ENCODE assay signal across 21 cellular contexts in genomic region chr22:39238561-39238960, GRCh38. TPM values are rescaled to one million over a fixed set of nuclear protein-coding genes. Genes with fewer than 3 reads are reported as not detected.
DNase-seq lines count a peak whose midpoint lies in the region; ATAC-seq, FAIRE-seq and TF ChIP-seq lines count a peak whose summit lies in the region.
"Had no signal": no experiment of that assay in that cellular context is flagged by ENCODE, and none has a peak within 500 bp of the region (broad histone marks: within the 10 kb centered on the region; RNA-seq: fewer than 3 reads in every experiment).

No MANE protein-coding gene starts in this region.

- H3K23ac ChIP-seq in H1 (ENCODE audit: insufficient read length), result no peak overlapping the region

- no peaks in the 10 kb centered on the region for H3K79me2 ChIP-seq in H1 (ENCODE audit: control insufficient read depth in 1 of 2, insufficient read depth in 2 of 2, low read length in 2 of 2)

- TF ChIP-seq EP300 in H1 (IDR thresholded peaks at IDR 0.05; ENCODE audit: borderline replicate concordance in 1 of 2, low read depth in 2 of 2, low read length in 2 of 2), result no peak

- H2BK120ac ChIP-seq in H1 (replicated peaks; ENCODE audit: low read depth, low read length), result no peak overlapping the region

- no peak overlapping the region for H2BK20ac ChIP-seq in H1 (ENCODE audit: low read length)

- H2BK15ac ChIP-seq in H1 (ENCODE audit: low read length), result no peak overlapping the region

- FAIRE-seq in H1 (lab: Jason Lieb, UNC), result no peak
- no peak for FAIRE-seq in small intestine (lab: Jason Lieb, UNC)
- FAIRE-seq: GM18507 had no signal

- no peak overlapping the region; the same call in 1 of the 2 replicates for H4K8ac ChIP-seq in H1 (ENCODE audit: extremely low read depth, insufficient read depth, low read length)

- H3K4me3 ChIP-seq in Caco-2 (ENCODE audit: low read depth, low read length) (no peak overlapping the region), H1 (ENCODE audit: extremely low read depth in 1 of 4, insufficient read depth in 2 of 4, low read depth in 3 of 4, low read length in 4 of 4) (no peak overlapping the region), gastrocnemius medialis (no peak overlapping the region), SJCRH30 (no peak overlapping the region), small intestine (ENCODE audit: low read depth in 1 of 2, low read length in 2 of 2) (no peak overlapping the region)
- H3K4me3 ChIP-seq: uterus had no signal

- DNase-seq in Caco-2, result no peak
- DNase-seq in H1 (ENCODE audit: low read depth in 1 of 2, low spot score in 2 of 2), result no peak
- DNase-seq in gastrocnemius medialis, result no peak
- no peak for DNase-seq in globus pallidus (ENCODE audit: low spot score)
- DNase-seq in SJCRH30, result no peak
- DNase-seq in small intestine, result no peak
- DNase-seq: activated CD4-positive, alpha-beta T cell treated with anti-CD3 and anti-CD28 coated beads for 4 hours; activated naive CD4-positive, alpha-beta T cell treated with anti-CD3 and anti-CD28 coated beads, Interleukin-2, amount 50 U/mL, for 16 hours; activated T-cell treated with anti-CD3 and anti-CD28 coated beads, Interleukin-2, amount 50 U/mL, for 48 hours; IMR-90; NCI-H2029 treated with DMSO at 0.1 percent for 48 hours; NCI-H226; stimulated activated CD4-positive, alpha-beta T cell treated with anti-CD3 and anti-CD28 coated beads, Interleukin-2, amount 100 ng/mL, for 48 hours; stimulated activated naive CD8-positive, alpha-beta T cell treated with anti-CD3 and anti-CD28 coated beads, Interleukin-15, Interleukin-2, amounts not matched to agents 100 U/mL and 50 U/mL, for 24 hours; uterus had no signal

- peaks cover 24% of the 10 kb centered on the region for H3K4me1 Mint-ChIP-seq in Caco-2 (ENCODE audit: low read depth, unreplicated experiment)

- intact Hi-C loops in Caco-2 (cut with micrococcal nuclease; ENCODE audit: unreplicated experiment) (no loop called here), gastrocnemius medialis (cut with DNase I; ENCODE audit: low total_unique reads) (loop anchor here (5.0 to 10.0 kb wide), 3 partner anchors 366 to 536 kb away; partner anchors contain the start of genes CBX6, JOSD1 and SUN2)

- H2BK5ac ChIP-seq in H1 (ENCODE audit: low read depth, low read length), result no peak overlapping the region

- no peak overlapping the region for H3K18ac ChIP-seq in H1 (ENCODE audit: extremely low read depth, low read length)

- H3K4me2 ChIP-seq in H1 (ENCODE audit: insufficient read depth in 1 of 2, low read depth in 2 of 2, low read length in 2 of 2), result no peak overlapping the region

- H3K4me1 ChIP-seq in Caco-2 (peaks cover 20% of the 10 kb centered on the region), H1 (replicated peaks in 1 of 4; ENCODE audit: control insufficient read depth in 3 of 4, insufficient read depth in 4 of 4, low read length in 3 of 4) (peaks cover 4 to 35% (median 29%) of the 10 kb centered on the region in 4 experiments), gastrocnemius medialis (peaks cover 70 to 82% of the 10 kb centered on the region in 2 donors), SJCRH30 (peaks cover 33% of the 10 kb centered on the region), small intestine (ENCODE audit: control insufficient read depth in 2 of 2, insufficient read depth in 1 of 2, low read depth in 1 of 2, low read length in 1 of 2) (peaks cover 2 to 3% of the 10 kb centered on the region in 2 donors)

- POLR2A ChIA-PET in Caco-2 (lab: Charles Lee) (no interaction called here), H1 (lab: Charles Lee; ENCODE audit: partially characterized antibody) (interaction anchor here (0.9 to 8.5 kb wide), 5 partner anchors 9 to 79 kb away, joined by 3 to 89 read pairs (median 3); partner anchors contain the start of gene RPL3)

- in situ Hi-C loops in gastrocnemius medialis (cut with MboI; ENCODE audit: low sequenced_read_pairs in 4 of 4), result loop anchor here in 1 of 4 donors (5.0 kb wide), 1 partner anchor 79 kb away; the partner anchor contains the start of gene RPL3

- no peaks in the 10 kb centered on the region for H3K27me3 ChIP-seq in Caco-2 (replicated peaks; ENCODE audit: control insufficient read depth, insufficient read depth, low read length)
- peaks cover 5 to 37% (median 28%) of the 10 kb centered on the region in 4 experiments; a peak in 6 of 7 replicates for H3K27me3 ChIP-seq in H1 (replicated peaks in 1 of 4; ENCODE audit: control insufficient read depth in 3 of 4, extremely low read depth in 1 of 4, insufficient read depth in 3 of 4, low read length in 3 of 4)
- no peaks in the 10 kb centered on the region for H3K27me3 ChIP-seq in gastrocnemius medialis
- peaks cover 59% of the 10 kb centered on the region for H3K27me3 ChIP-seq in SJCRH30
- peaks cover 10 to 11% of the 10 kb centered on the region in 2 donors for H3K27me3 ChIP-seq in small intestine (ENCODE audit: control insufficient read depth in 2 of 2, insufficient read depth in 2 of 2, low read length in 2 of 2)
- H3K27me3 ChIP-seq: uterus had no signal

- H4K5ac ChIP-seq in H1 (ENCODE audit: insufficient read length, low read depth, low read length), result no peak overlapping the region

- H3K36me3 ChIP-seq in Caco-2 (ENCODE audit: control insufficient read depth, insufficient read depth, low read length) (no peaks in the 10 kb centered on the region), H1 (ENCODE audit: control insufficient read depth in 2 of 4, insufficient read depth in 4 of 4, low read length in 3 of 4) (no peaks in the 10 kb centered on the region; a peak in 1 of 8 replicates), gastrocnemius medialis (no peaks in the 10 kb centered on the region), SJCRH30 (no peaks in the 10 kb centered on the region), small intestine (ENCODE audit: control insufficient read depth in 2 of 2, insufficient read depth in 2 of 2, low read length in 2 of 2) (no peaks in the 10 kb centered on the region)
- H3K36me3 ChIP-seq: uterus had no signal

- H3K56ac ChIP-seq in H1 (replicated peaks; ENCODE audit: insufficient read length, low read depth, low read length), result no peak overlapping the region

- CTCF ChIA-PET in Caco-2 (lab: Charles Lee) (no interaction called here), H1 (lab: Charles Lee; ENCODE audit: partially characterized antibody) (interaction anchor here (0.6 to 1.8 kb wide), 6 partner anchors 23 to 79 kb away, joined by 3 to 6 read pairs (median 3); no protein-coding TSS in a partner anchor)

- WGBS in H1 (ENCODE audit: extremely low coverage in 1 of 2, insufficient coverage in 1 of 2, insufficient read length in 1 of 2, insufficient replicate concordance in 2 of 2, low coverage in 1 of 2, low lambda C conversion rate in 2 of 2, missing lambda C conversion rate in 1 of 2), 2 experiments, result 86% methylated on average over 8 of the region's 8 CpGs; no CpG with 5 or more reads in 1 of the 2 experiments
- 38 to 70% (median 54%) methylated on average over 8 of the region's 8 CpGs for WGBS in small intestine, 3 donors

- no peaks in the 10 kb centered on the region for H3K9me3 ChIP-seq in Caco-2
- no peaks in the 10 kb centered on the region for H3K9me3 ChIP-seq in H1 (ENCODE audit: insufficient read depth in 2 of 2, low read depth in 1 of 2, low read length in 1 of 2)
- H3K9me3 ChIP-seq in gastrocnemius medialis, result no peaks in the 10 kb centered on the region
- H3K9me3 ChIP-seq in SJCRH30 (replicated peaks), result no peaks in the 10 kb centered on the region
- no peaks in the 10 kb centered on the region for H3K9me3 ChIP-seq in small intestine (ENCODE audit: control insufficient read depth, low read depth)
- H3K9me3 ChIP-seq: uterus had no signal

- H3K36me3 Mint-ChIP-seq in Caco-2 (ENCODE audit: insufficient read depth, unreplicated experiment), result peaks cover 24% of the 10 kb centered on the region

- H3K27me3 Mint-ChIP-seq in Caco-2 (ENCODE audit: insufficient read depth, unreplicated experiment), result no peaks in the 10 kb centered on the region

- no peak overlapping the region for H2AK5ac ChIP-seq in H1 (ENCODE audit: low read depth, low read length)

- no peaks in the 10 kb centered on the region for H3K9me3 Mint-ChIP-seq in Caco-2 (ENCODE audit: unreplicated experiment)
- H3K9me3 Mint-ChIP-seq: dendritic cell treated with granulocyte-macrophage colony-stimulating factor and Interleukin-4, amounts not matched to agents 40 ng/mL and 50 ng/mL, for 4 days had no signal

- H3K27ac ChIP-seq in 22Rv1 (peak overlapping the region; percentile 98), H1 (ENCODE audit: low read depth, low read length) (no peak overlapping the region), gastrocnemius medialis (peak overlapping the region; percentile 91 to 97 (median 92)), SJCRH30 (no peak overlapping the region), small intestine (ENCODE audit: low read depth in 1 of 2, low read length in 1 of 2) (no peak overlapping the region)

- TF ChIP-seq POLR2A in H1 (IDR thresholded peaks at IDR 0.05; ENCODE audit: control extremely low read depth in 1 of 2, low read depth in 2 of 2, low read length in 2 of 2), result no peak
- TF ChIP-seq POLR2A in gastrocnemius medialis (IDR thresholded peaks at IDR 0.05), result no peak

- peaks cover 0 to 2% of the 10 kb centered on the region in 2 experiments for H4K20me1 ChIP-seq in H1 (replicated peaks in 1 of 2; ENCODE audit: control insufficient read depth in 1 of 2, insufficient read depth in 2 of 2, low read length in 2 of 2)

- no peak overlapping the region for H3K14ac ChIP-seq in H1 (ENCODE audit: insufficient read length)

- no peak overlapping the region for H4K91ac ChIP-seq in H1 (replicated peaks; ENCODE audit: insufficient read length, low read length)

- H3K4me3 Mint-ChIP-seq in Caco-2 (ENCODE audit: unreplicated experiment), result peak overlapping the region; percentile 16

- H3K27ac Mint-ChIP-seq in Caco-2 (ENCODE audit: unreplicated experiment), result peak overlapping the region; percentile 84
- H3K27ac Mint-ChIP-seq: CD14-positive monocyte had no signal

- H3K23me2 ChIP-seq in H1 (ENCODE audit: low read depth, low read length), result peaks cover 12% of the 10 kb centered on the region; the same call in 1 of the 2 replicates

- H3K9ac ChIP-seq in H1 (replicated peaks in 1 of 4; ENCODE audit: extremely low read depth in 1 of 4, low read depth in 3 of 4, low read length in 3 of 4), result no peak overlapping the region

- H2BK12ac ChIP-seq in H1 (ENCODE audit: low read depth, low read length), result peak overlapping the region; percentile 68; the same call in 1 of the 2 replicates

- no TSS peak for BruUV-seq in Caco-2 (replicated peaks; lab: Mats Ljungman, UMichigan)

- H2AFZ ChIP-seq in H1 (ENCODE audit: low read length), result no peak overlapping the region

- TF ChIP-seq RAD21 in H1 (IDR thresholded peaks at IDR 0.05 in 1 of 2, conservative IDR thresholded peaks at IDR 0.05 in 1 of 2; ENCODE audit: low read depth in 2 of 2, low read length in 2 of 2), result no peak

- H3K4ac ChIP-seq in H1 (replicated peaks; ENCODE audit: insufficient read length, low read depth, low read length), result no peak overlapping the region

- ATAC-seq in gastrocnemius medialis (no peak), HG02759 (IDR thresholded peaks at IDR 0.05; ENCODE audit: unreplicated experiment) (no peak)
- ATAC-seq: left lobe of liver; stimulated activated naive CD8-positive, alpha-beta T cell treated with anti-CD3 and anti-CD28 coated beads, Interleukin-15, Interleukin-2, amounts not matched to agents 100 U/mL and 50 U/mL, for 24 hours had no signal

- no peaks in the 10 kb centered on the region for H3K79me1 ChIP-seq in H1 (ENCODE audit: low read depth, low read length)

- TF ChIP-seq CTCF in 22Rv1 (IDR thresholded peaks at IDR 0.05) (no peak), Caco-2 (IDR thresholded peaks at IDR 0.05; ENCODE audit: insufficient read depth in 1 of 2, low read depth in 1 of 2, low read length in 1 of 2, severe bottlenecking in 1 of 2, unreplicated experiment in 1 of 2) (no peak), H1 (IDR thresholded peaks at IDR 0.05; ENCODE audit: control extremely low read depth in 1 of 3, insufficient read depth in 1 of 3, low read depth in 1 of 3, low read length in 3 of 3) (no peak), gastrocnemius medialis (IDR thresholded peaks at IDR 0.05 in 4 of 5, conservative IDR thresholded peaks at IDR 0.05 in 1 of 5) (no peak)

RNA-seq across cellular contexts. Expression of gene PDGFB, which starts 6.2 kb away (rescaled TPM):
- total RNA-seq in Caco-2 (2022) (7.2 and 8.3 TPM in 2 replicates), gastrocnemius medialis (10 to 100 TPM in 1 of 4 donors, 1 to 10 TPM in 3; 6.0 to 20.0 (median 8.9) TPM)
- 8.5 and 9.6 TPM in 2 replicates for total RNA-seq in H1 (2021; fragmentation: NEBNext Ultra II Directional; extraction: Animal tissue kit (Norgen Biotek cat#: 25700))
- polyA plus RNA-seq in H1 (2011; rRNA removed) (3.9 and 5.5 TPM in 2 replicates), small intestine (1 to 10 TPM in 1 of 3 donors, under 1 TPM in 2; 0.22 to 7.5 (median 0.54) TPM)
- polyA plus RNA-seq in H1 (2011; cell fraction: cytosol; rRNA removed), result 6.1 TPM
- polyA plus RNA-seq in H1 (2011; cell fraction: nucleus; rRNA removed), result 10.9 TPM
- polyA plus RNA-seq in H1 (2012, experiment 1 of 2), result 2.6 to 3.9 TPM (median 3.8 TPM) in 4 replicates
- polyA plus RNA-seq in H1 (2012, experiment 2 of 2), result 4.1 TPM
- 4.9 TPM for polyA plus RNA-seq in H1 (2013, experiment 1 of 2)
- polyA plus RNA-seq in H1 (2013, experiment 2 of 2), result 6.0 TPM
- polyA minus RNA-seq in H1 (2011; rRNA and poly(A)+ RNA removed), result 3.0 and 5.3 TPM in 2 replicates
- polyA minus RNA-seq in H1 (2011; cell fraction: cytosol; rRNA and poly(A)+ RNA removed), result 5.7 TPM
- 3.5 TPM for polyA minus RNA-seq in H1 (2011; cell fraction: nucleus; rRNA and poly(A)+ RNA removed)
- total RNA-seq in SJCRH30 (2014; rRNA removed; shearing (Covaris generic)), result 0.05 and 0.26 TPM in 2 replicates
- total RNA-seq: IMR-90 had no signal
- polyA plus RNA-seq: CD14-positive monocyte had no signal

Comparison
In these comparisons a context has a peak if more than half of its experiments do, and no peak if none do; other contexts are left out.
1. H3K27ac ChIP-seq: peak in 22Rv1 (single experiment) and gastrocnemius medialis (4 of 4); none in H1 (single experiment), SJCRH30 (single experiment) and small intestine (0 of 2).